In genomic region chr6:16372029-16372776, GRCh38 we compare ENCODE assay signal across 18 cellular contexts.
"Had no signal": no experiment of that assay in that cellular context is flagged by ENCODE, and none has a peak within 500 bp of the region (broad histone marks: within the 10 kb centered on the region; RNA-seq: fewer than 3 reads in every experiment).

No MANE protein-coding gene starts in this region.

- H3K9me3 Mint-ChIP-seq: activated CD4-positive, alpha-beta T cell treated with anti-CD3 and anti-CD28 coated beads, Interleukin-2, amount 10 ng/mL, durations not matched to agents 7 days and 5 days; activated naive CD4-positive, alpha-beta T cell treated with anti-CD3 and anti-CD28 coated beads, Interleukin-2, amount 10 ng/mL, durations not matched to agents 7 days and 5 days; activated T-cell treated with anti-CD3 and anti-CD28 coated beads, Interleukin-2, amount 50 U/mL, for 4 hours; central memory CD8-positive, alpha-beta T cell; immature natural killer cell; nephron; T-helper 1 cell treated with Interleukin-12 subunit alpha and Interleukin-12 subunit beta and Interleukin-4 antibody, amounts not matched to agents 30 μg/mL and 1 μg/mL, for 36 hours; type B pancreatic cell had no signal

- H3K4me1 Mint-ChIP-seq: activated CD4-positive, alpha-beta T cell treated with anti-CD3 and anti-CD28 coated beads, Interleukin-2, amount 10 ng/mL, durations not matched to agents 7 days and 5 days; activated naive CD4-positive, alpha-beta T cell treated with anti-CD3 and anti-CD28 coated beads, Interleukin-2, amount 10 ng/mL, durations not matched to agents 7 days and 5 days; immature natural killer cell had no signal

- H3K27me3 ChIP-seq: ascending aorta, colonic mucosa, gastroesophageal sphincter, stomach had no signal

- H3K27ac Mint-ChIP-seq: activated CD4-positive, alpha-beta T cell treated with anti-CD3 and anti-CD28 coated beads, Interleukin-2, amount 10 ng/mL, durations not matched to agents 7 days and 5 days; activated CD8-positive, alpha-beta T cell treated with anti-CD3 and anti-CD28 coated beads, Interleukin-2, amount 10 ng/mL, durations not matched to agents 7 days and 5 days; activated naive CD4-positive, alpha-beta T cell treated with anti-CD3 and anti-CD28 coated beads, Interleukin-2, amount 10 ng/mL, durations not matched to agents 7 days and 5 days; immature natural killer cell; nephron; T-helper 1 cell treated with Interleukin-12 subunit alpha and Interleukin-12 subunit beta and Interleukin-4 antibody, amounts not matched to agents 30 μg/mL and 1 μg/mL, for 36 hours; type B pancreatic cell had no signal

- H3K27ac ChIP-seq: ascending aorta, colonic mucosa, gastroesophageal sphincter, stomach had no signal

- ATAC-seq: activated CD4-positive, CD25-positive, alpha-beta regulatory T cell treated with anti-CD3 and anti-CD28 coated beads, Interleukin-2, amount 50 U/mL, for 24 hours; activated CD8-positive, alpha-beta T cell treated with anti-CD3 and anti-CD28 coated beads, Interleukin-2, amount 10 ng/mL, durations not matched to agents 7 days and 5 days; activated T-cell treated with anti-CD3 and anti-CD28 coated beads, Interleukin-2, amount 50 U/mL, for 4 hours; esophagus mucosa; gastroesophageal sphincter had no signal

- H3K27me3 Mint-ChIP-seq: activated CD4-positive, alpha-beta T cell treated with anti-CD3 and anti-CD28 coated beads, Interleukin-2, amount 10 ng/mL, durations not matched to agents 7 days and 5 days; central memory CD8-positive, alpha-beta T cell; type B pancreatic cell had no signal

- H3K36me3 Mint-ChIP-seq: activated naive CD4-positive, alpha-beta T cell treated with anti-CD3 and anti-CD28 coated beads, Interleukin-2, amount 10 ng/mL, durations not matched to agents 7 days and 5 days; immature natural killer cell; type B pancreatic cell had no signal

- H3K9me3 ChIP-seq: ascending aorta, colonic mucosa, gastroesophageal sphincter, stomach had no signal

- H3K36me3 ChIP-seq: ascending aorta, colonic mucosa, gastroesophageal sphincter, stomach had no signal

- DNase-seq: activated CD4-positive, alpha-beta T cell treated with anti-CD3 and anti-CD28 coated beads, Interleukin-2, amount 10 ng/mL, durations not matched to agents 7 days and 5 days; activated CD8-positive, alpha-beta T cell treated with anti-CD3 and anti-CD28 coated beads, Interleukin-2, amount 10 ng/mL, durations not matched to agents 7 days and 5 days; activated naive CD4-positive, alpha-beta T cell treated with anti-CD3 and anti-CD28 coated beads, Interleukin-2, amount 10 ng/mL, durations not matched to agents 7 days and 5 days; activated T-cell treated with anti-CD3 and anti-CD28 coated beads, Interleukin-2, amount 50 U/mL, for 4 hours; colonic mucosa; immature natural killer cell; nucleus accumbens; posterior cingulate gyrus; retina; stomach had no signal

- H3K4me1 ChIP-seq: ascending aorta, colonic mucosa had no signal

- H3K4me3 Mint-ChIP-seq: activated CD4-positive, alpha-beta T cell treated with anti-CD3 and anti-CD28 coated beads, Interleukin-2, amount 10 ng/mL, durations not matched to agents 7 days and 5 days; activated CD8-positive, alpha-beta T cell treated with anti-CD3 and anti-CD28 coated beads, Interleukin-2, amount 10 ng/mL, durations not matched to agents 7 days and 5 days; activated naive CD4-positive, alpha-beta T cell treated with anti-CD3 and anti-CD28 coated beads, Interleukin-2, amount 10 ng/mL, durations not matched to agents 7 days and 5 days; activated T-cell treated with anti-CD3 and anti-CD28 coated beads, Interleukin-2, amount 50 U/mL, for 4 hours; central memory CD8-positive, alpha-beta T cell; immature natural killer cell; nephron; T-helper 1 cell treated with Interleukin-12 subunit alpha and Interleukin-12 subunit beta and Interleukin-4 antibody, amounts not matched to agents 30 μg/mL and 1 μg/mL, for 36 hours; type B pancreatic cell had no signal

- H3K4me3 ChIP-seq: ascending aorta, colonic mucosa, gastroesophageal sphincter, stomach had no signal
